ENCODE assay signal across 13 cellular contexts in genomic region chr2:222518570-222519381, GRCh38.
A peak's percentile ranks its signal among the peaks of the same experiment; 100 is the strongest.
DNase-seq lines count a peak whose midpoint lies in the region; ATAC-seq, FAIRE-seq and TF ChIP-seq lines count a peak whose summit lies in the region.
"Had no signal": no experiment of that assay in that cellular context is flagged by ENCODE, and none has a peak within 500 bp of the region (broad histone marks: within the 10 kb centered on the region; RNA-seq: fewer than 3 reads in every experiment).

No MANE protein-coding gene starts in this region.

- H3K27ac Mint-ChIP-seq in endodermal cell (no peak overlapping the region), HFFc6 (no peak overlapping the region)
- no peak overlapping the region for H3K27ac Mint-ChIP-seq in activated CD4-positive, alpha-beta memory T cell treated with anti-CD3 and anti-CD28 coated beads, Interleukin-2, amount 10 ng/mL, durations not matched to agents 7 days and 5 days
- H3K27ac Mint-ChIP-seq in activated naive CD8-positive, alpha-beta T cell treated with anti-CD3 and anti-CD28 coated beads, Interleukin-2, amount 50 U/mL, for 24 hours: no peak overlapping the region
- no peak overlapping the region for H3K27ac Mint-ChIP-seq in activated CD8-positive, alpha-beta T cell treated with anti-CD3 and anti-CD28 coated beads for 36 hours
- H3K27ac Mint-ChIP-seq: activated T-helper 2 cell treated with anti-CD3 and anti-CD28 coated beads, Interferon-gamma antibody, Interleukin-2, Interleukin-4, amounts not matched to agents 10 μg/mL and 5 μg/mL and 100 μg/mL, durations not matched to agents 14 hours and 24 hours and 36 hours had no signal

- in situ Hi-C loops in HepG2 (cut with HindIII; ENCODE audit: extremely low pct_ligation_motif_present, low pct_unique_long_range_greater_than_20kb): no loop called here

- no peak overlapping the region for H3K4me2 ChIP-seq in HepG2 (ENCODE audit: low read depth, low read length)

- 20% methylated on average over 8 of the region's 8 CpGs for WGBS in HepG2 (ENCODE audit: low lambda C conversion rate)
- WGBS in right lobe of liver (ENCODE audit: insufficient coverage, low coverage, low lambda C conversion rate, missing lambda C conversion rate): 42% methylated on average over 8 of the region's 8 CpGs
- 42 to 46% methylated on average over 7 to 8 of the region's 8 CpGs for WGBS in endodermal cell (ENCODE audit: insufficient coverage in 1 of 2, insufficient read length in 1 of 2), 2 experiments
- 31 to 42% methylated on average over 8 of the region's 8 CpGs for WGBS in lung, 2 donors

- H3K79me2 ChIP-seq in HepG2 (ENCODE audit: insufficient read depth, low read length): no peaks in the 10 kb centered on the region

- no peak overlapping the region for H3K27ac ChIP-seq in HepG2 (ENCODE audit: extremely low read length, insufficient read depth, low read length)
- no peak overlapping the region for H3K27ac ChIP-seq in right lobe of liver
- H3K27ac ChIP-seq in endodermal cell (ENCODE audit: low read depth, low read length): no peak overlapping the region
- H3K27ac ChIP-seq in lung (ENCODE audit: low read depth in 1 of 2, low read length in 1 of 2): peak overlapping the region in 1 of 2 donors; percentile 5
- H3K27ac ChIP-seq: HL-60 had no signal

- no peak for FAIRE-seq in HepG2 (lab: Jason Lieb, UNC)

- H3K4me1 ChIP-seq in HepG2 (ENCODE audit: insufficient read depth, low read length): no peaks in the 10 kb centered on the region
- no peaks in the 10 kb centered on the region for H3K4me1 ChIP-seq in right lobe of liver
- peaks cover 5% of the 10 kb centered on the region for H3K4me1 ChIP-seq in endodermal cell (ENCODE audit: control insufficient read depth, insufficient read depth, low read length)
- no peaks in the 10 kb centered on the region for H3K4me1 ChIP-seq in lung (ENCODE audit: control insufficient read depth in 2 of 2, insufficient read depth in 2 of 2, low read length in 2 of 2)

- TF ChIP-seq POLR2A in HepG2 (IDR thresholded peaks at IDR 0.05; ENCODE audit: insufficient read depth in 1 of 2, low read depth in 2 of 2, low read length in 2 of 2): no peak
- TF ChIP-seq POLR2A in right lobe of liver (IDR thresholded peaks at IDR 0.05): no peak

- TF ChIP-seq EP300 in HepG2 (IDR thresholded peaks at IDR 0.05; ENCODE audit: low read depth in 2 of 2, low read length in 2 of 2): no peak
- no peak for TF ChIP-seq EP300 in HepG2 (CRISPR knock-in tag; IDR thresholded peaks at IDR 0.05; ENCODE audit: borderline replicate concordance)

- H3K36me3 ChIP-seq in HepG2 (replicated peaks in 1 of 2; ENCODE audit: control insufficient read depth in 1 of 2, insufficient read depth in 2 of 2, low read length in 2 of 2) (no peaks in the 10 kb centered on the region), right lobe of liver (no peaks in the 10 kb centered on the region), endodermal cell (ENCODE audit: control insufficient read depth, insufficient read depth, low read length) (no peaks in the 10 kb centered on the region), lung (ENCODE audit: control insufficient read depth in 2 of 2, insufficient read depth in 2 of 2, low read length in 2 of 2) (no peaks in the 10 kb centered on the region)

- H4K20me1 ChIP-seq in HepG2 (ENCODE audit: insufficient read depth, low read length): no peaks in the 10 kb centered on the region

- H3K4me1 Mint-ChIP-seq in endodermal cell: peaks cover 6% of the 10 kb centered on the region
- no peaks in the 10 kb centered on the region for H3K4me1 Mint-ChIP-seq in HFFc6 (ENCODE audit: low read depth)
- H3K4me1 Mint-ChIP-seq in activated CD4-positive, alpha-beta memory T cell treated with anti-CD3 and anti-CD28 coated beads, Interleukin-2, amount 10 ng/mL, durations not matched to agents 7 days and 5 days: peaks cover 2% of the 10 kb centered on the region
- no peaks in the 10 kb centered on the region for H3K4me1 Mint-ChIP-seq in activated naive CD8-positive, alpha-beta T cell treated with anti-CD3 and anti-CD28 coated beads, Interleukin-2, amount 50 U/mL, for 24 hours
- H3K4me1 Mint-ChIP-seq in activated CD8-positive, alpha-beta T cell treated with anti-CD3 and anti-CD28 coated beads for 36 hours (ENCODE audit: low read depth): no peaks in the 10 kb centered on the region

- H3K27me3 Mint-ChIP-seq in endodermal cell (ENCODE audit: insufficient read depth) (peaks cover 33% of the 10 kb centered on the region), HFFc6 (ENCODE audit: insufficient read depth) (no peaks in the 10 kb centered on the region; the same call in none of the 2 replicates)
- no peaks in the 10 kb centered on the region for H3K27me3 Mint-ChIP-seq in activated CD4-positive, alpha-beta memory T cell treated with anti-CD3 and anti-CD28 coated beads, Interleukin-2, amount 10 ng/mL, durations not matched to agents 7 days and 5 days
- H3K27me3 Mint-ChIP-seq in activated naive CD8-positive, alpha-beta T cell treated with anti-CD3 and anti-CD28 coated beads, Interleukin-2, amount 50 U/mL, for 24 hours: peaks cover 3% of the 10 kb centered on the region
- peaks cover 5% of the 10 kb centered on the region for H3K27me3 Mint-ChIP-seq in activated CD8-positive, alpha-beta T cell treated with anti-CD3 and anti-CD28 coated beads for 36 hours

- TF ChIP-seq CTCF in HepG2 (CRISPR knock-in tag; IDR thresholded peaks at IDR 0.05) (no peak), right lobe of liver (IDR thresholded peaks at IDR 0.05) (no peak), endodermal cell (conservative IDR thresholded peaks at IDR 0.05) (no peak), lung (IDR thresholded peaks at IDR 0.05; ENCODE audit: control extremely low read depth, extremely low read depth) (no peak), HFFc6 (IDR thresholded peaks at IDR 0.05) (no peak)
- TF ChIP-seq CTCF in activated CD8-positive, alpha-beta T cell treated with anti-CD3 and anti-CD28 coated beads for 36 hours (IDR thresholded peaks at IDR 0.05): no peak

- POLR2A ChIA-PET in HepG2 (lab: Yijun Ruan, JAX): no interaction called here
- POLR2A ChIA-PET in activated CD4-positive, alpha-beta memory T cell treated with anti-CD3 and anti-CD28 coated beads, Interleukin-2, amount 10 ng/mL, durations not matched to agents 7 days and 5 days (lab: Charles Lee): no interaction called here
- POLR2A ChIA-PET in activated CD8-positive, alpha-beta T cell treated with anti-CD3 and anti-CD28 coated beads for 36 hours (lab: Charles Lee): no interaction called here

- no peak for TF ChIP-seq RAD21 in HepG2 (CRISPR knock-in tag; IDR thresholded peaks at IDR 0.05)

- BruUV-seq in HepG2 (replicated peaks; lab: Mats Ljungman, UMichigan): no TSS peak

- no peak overlapping the region for H3K9ac ChIP-seq in HepG2 (ENCODE audit: insufficient read depth, low read depth, low read length)
- H3K9ac ChIP-seq in endodermal cell (ENCODE audit: extremely low read depth, low read length, poor library complexity, severe bottlenecking): no peak overlapping the region

- H3K4me3 Mint-ChIP-seq in endodermal cell (no peak overlapping the region), HFFc6 (no peak overlapping the region)
- no peak overlapping the region for H3K4me3 Mint-ChIP-seq in activated CD4-positive, alpha-beta memory T cell treated with anti-CD3 and anti-CD28 coated beads, Interleukin-2, amount 10 ng/mL, durations not matched to agents 7 days and 5 days
- H3K4me3 Mint-ChIP-seq in activated naive CD8-positive, alpha-beta T cell treated with anti-CD3 and anti-CD28 coated beads, Interleukin-2, amount 50 U/mL, for 24 hours: no peak overlapping the region
- no peak overlapping the region for H3K4me3 Mint-ChIP-seq in activated CD8-positive, alpha-beta T cell treated with anti-CD3 and anti-CD28 coated beads for 36 hours

- CTCF ChIA-PET in HepG2 (lab: Yijun Ruan, JAX; ENCODE audit: low intra/inter-chr PET ratio, low total read pairs): no interaction called here
- CTCF ChIA-PET in activated CD4-positive, alpha-beta memory T cell treated with anti-CD3 and anti-CD28 coated beads, Interleukin-2, amount 10 ng/mL, durations not matched to agents 7 days and 5 days (lab: Charles Lee): no interaction called here
- CTCF ChIA-PET in activated CD8-positive, alpha-beta T cell treated with anti-CD3 and anti-CD28 coated beads for 36 hours (lab: Charles Lee): interaction anchor here (0.6 kb wide), 1 partner anchor 23 kb away, joined by 3 read pairs; no protein-coding TSS in a partner anchor

- H3K9me3 ChIP-seq in HepG2 (ENCODE audit: low read length): no peaks in the 10 kb centered on the region
- no peaks in the 10 kb centered on the region for H3K9me3 ChIP-seq in right lobe of liver
- H3K9me3 ChIP-seq in endodermal cell (ENCODE audit: control insufficient read depth, low read length): no peaks in the 10 kb centered on the region
- no peaks in the 10 kb centered on the region for H3K9me3 ChIP-seq in lung (ENCODE audit: control insufficient read depth in 2 of 2, insufficient read depth in 1 of 2, low read length in 1 of 2)

- H3K9me3 Mint-ChIP-seq in endodermal cell (peaks cover 1% of the 10 kb centered on the region), HFFc6 (no peaks in the 10 kb centered on the region)
- peaks cover 2% of the 10 kb centered on the region for H3K9me3 Mint-ChIP-seq in activated CD4-positive, alpha-beta memory T cell treated with anti-CD3 and anti-CD28 coated beads, Interleukin-2, amount 10 ng/mL, durations not matched to agents 7 days and 5 days
- H3K9me3 Mint-ChIP-seq in activated naive CD8-positive, alpha-beta T cell treated with anti-CD3 and anti-CD28 coated beads, Interleukin-2, amount 50 U/mL, for 24 hours: no peaks in the 10 kb centered on the region
- no peaks in the 10 kb centered on the region for H3K9me3 Mint-ChIP-seq in activated CD8-positive, alpha-beta T cell treated with anti-CD3 and anti-CD28 coated beads for 36 hours
- H3K9me3 Mint-ChIP-seq: activated T-helper 2 cell treated with anti-CD3 and anti-CD28 coated beads, Interferon-gamma antibody, Interleukin-2, Interleukin-4, amounts not matched to agents 10 μg/mL and 5 μg/mL and 100 μg/mL, durations not matched to agents 14 hours and 24 hours and 36 hours had no signal

- H3K27me3 ChIP-seq in HepG2 (ENCODE audit: control insufficient read depth in 1 of 2, insufficient read depth in 2 of 2, low read length in 2 of 2): 0 out of 5 replicates have a peak, but pooled peaks cover 0 to 7% of the 10 kb centered on the region in 2 experiments
- no peaks in the 10 kb centered on the region for H3K27me3 ChIP-seq in right lobe of liver
- H3K27me3 ChIP-seq in endodermal cell (ENCODE audit: control insufficient read depth, insufficient read depth, low read length, poor library complexity, severe bottlenecking): no peaks in the 10 kb centered on the region
- no peaks in the 10 kb centered on the region for H3K27me3 ChIP-seq in lung (ENCODE audit: control insufficient read depth, insufficient read depth)

- DNase-seq in HepG2 (ENCODE audit: low spot score) (no peak), right lobe of liver (no peak), endodermal cell (peak; percentile 65), lung (ENCODE audit: low spot score) (peak; percentile 66), HFFc6 (no peak)
- DNase-seq in activated CD4-positive, alpha-beta memory T cell treated with anti-CD3 and anti-CD28 coated beads, Interleukin-2, amount 10 ng/mL, durations not matched to agents 7 days and 5 days: no peak
- no peak for DNase-seq in activated naive CD8-positive, alpha-beta T cell treated with anti-CD3 and anti-CD28 coated beads, Interleukin-2, amount 50 U/mL, for 24 hours
- DNase-seq in activated CD8-positive, alpha-beta T cell treated with anti-CD3 and anti-CD28 coated beads for 36 hours: no peak
- DNase-seq: NCI-H446, T1000 had no signal

- ATAC-seq in HepG2 (no peak), right lobe of liver (no peak), lung (ENCODE audit: insufficient read depth, low FRiP score) (peak; percentile 86)
- ATAC-seq in activated naive CD8-positive, alpha-beta T cell treated with anti-CD3 and anti-CD28 coated beads, Interleukin-2, amount 50 U/mL, for 24 hours: no peak
- ATAC-seq in activated CD8-positive, alpha-beta T cell treated with anti-CD3 and anti-CD28 coated beads for 36 hours: no peak

- H2AFZ ChIP-seq in HepG2 (ENCODE audit: low read length): no peak overlapping the region

- intact Hi-C loops in HepG2 (cut with micrococcal nuclease; ENCODE audit: unreplicated experiment): no loop called here
- intact Hi-C loops in right lobe of liver (cut with DNase I): no loop called here
- intact Hi-C loops in activated CD8-positive, alpha-beta T cell treated with anti-CD3 and anti-CD28 coated beads for 36 hours (cut with micrococcal nuclease): no loop called here

- no peaks in the 10 kb centered on the region for H3K36me3 Mint-ChIP-seq in endodermal cell (ENCODE audit: low read depth)
- H3K36me3 Mint-ChIP-seq in HFFc6 (ENCODE audit: low read depth): no peaks in the 10 kb centered on the region
- no peaks in the 10 kb centered on the region for H3K36me3 Mint-ChIP-seq in activated CD4-positive, alpha-beta memory T cell treated with anti-CD3 and anti-CD28 coated beads, Interleukin-2, amount 10 ng/mL, durations not matched to agents 7 days and 5 days (ENCODE audit: low read depth)
- no peaks in the 10 kb centered on the region for H3K36me3 Mint-ChIP-seq in activated naive CD8-positive, alpha-beta T cell treated with anti-CD3 and anti-CD28 coated beads, Interleukin-2, amount 50 U/mL, for 24 hours (ENCODE audit: low read depth)
- H3K36me3 Mint-ChIP-seq in activated CD8-positive, alpha-beta T cell treated with anti-CD3 and anti-CD28 coated beads for 36 hours (ENCODE audit: low read depth): no peaks in the 10 kb centered on the region

- H3K4me3 ChIP-seq in HepG2 (replicated peaks in 1 of 3; ENCODE audit: insufficient read depth in 1 of 3, low read depth in 2 of 3, low read length in 3 of 3) (no peak overlapping the region), right lobe of liver (no peak overlapping the region), endodermal cell (ENCODE audit: low read length) (no peak overlapping the region), lung (no peak overlapping the region)
- H3K4me3 ChIP-seq: skin epidermis had no signal

Comparison
In these comparisons a context has a peak if more than half of its experiments do, and no peak if none do; other contexts are left out.
1. DNase-seq: peak in endodermal cell (single experiment) and lung (single experiment); none in HepG2 (single experiment), right lobe of liver (0 of 3), HFFc6 (single experiment), activated CD4-positive, alpha-beta memory T cell treated with anti-CD3 and anti-CD28 coated beads, Interleukin-2, amount 10 ng/mL, durations not matched to agents 7 days and 5 days (single experiment), activated naive CD8-positive, alpha-beta T cell treated with anti-CD3 and anti-CD28 coated beads, Interleukin-2, amount 50 U/mL, for 24 hours (single experiment) and activated CD8-positive, alpha-beta T cell treated with anti-CD3 and anti-CD28 coated beads for 36 hours (single experiment).